17 cellular contexts compared by ENCODE assay signal in the genomic region with DNA sequence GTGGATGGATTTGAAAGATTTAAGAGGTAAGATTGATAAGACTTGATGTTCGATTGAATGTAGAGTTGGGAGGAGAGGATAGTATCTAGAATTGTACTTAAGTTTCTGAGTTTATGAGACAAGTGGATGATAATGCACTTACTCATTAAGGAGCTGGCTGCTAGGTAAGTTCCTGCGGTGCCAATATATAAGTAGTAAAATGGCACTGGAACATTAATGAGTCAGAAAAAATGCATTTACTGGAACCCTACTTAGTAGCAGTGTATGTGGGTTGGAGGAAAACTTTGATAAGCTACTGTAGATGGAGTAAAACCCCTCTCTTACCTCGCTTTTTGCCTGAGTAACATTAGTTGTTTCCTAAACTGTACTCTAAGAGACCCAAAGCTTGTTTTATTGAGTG.
"Had no signal": no experiment of that assay in that cellular context is flagged by ENCODE, and none has a peak within 500 bp of the region (broad histone marks: within the 10 kb centered on the region; RNA-seq: fewer than 3 reads in every experiment).

No MANE protein-coding gene starts in this region.

- DNase-seq: activated CD4-positive, alpha-beta T cell treated with anti-CD3 and anti-CD28 coated beads for 1 hour; activated CD8-positive, alpha-beta memory T cell treated with anti-CD3 and anti-CD28 coated beads, Interleukin-2, amount 50 U/mL, for 4 hours; activated CD8-positive, alpha-beta T cell treated with anti-CD3 and anti-CD28 coated beads for 36 hours; activated naive CD8-positive, alpha-beta T cell treated with anti-CD3 and anti-CD28 coated beads, Interleukin-2, amount 10 ng/mL, durations not matched to agents 7 days and 5 days; anterior cingulate cortex; erythroblast; left colon; lower lobe of right lung; nephron progenitor cell; occipital lobe; stimulated activated naive B cell treated with anti-CD40 and anti-IgM and Interleukin-4, amounts not matched to agents 10 μg/mL and 1 μg/mL and 100 μg/mL, for 72 hours; substantia nigra; transverse colon had no signal

- H3K27me3 ChIP-seq: cardiac muscle cell, transverse colon, vagina had no signal

- H3K36me3 ChIP-seq: cardiac muscle cell, lower lobe of right lung, transverse colon, vagina had no signal

- H3K27me3 Mint-ChIP-seq: activated CD8-positive, alpha-beta T cell treated with anti-CD3 and anti-CD28 coated beads for 36 hours; activated naive CD8-positive, alpha-beta T cell treated with anti-CD3 and anti-CD28 coated beads, Interleukin-2, amount 10 ng/mL, durations not matched to agents 7 days and 5 days had no signal

- H3K4me1 Mint-ChIP-seq: activated naive CD8-positive, alpha-beta T cell treated with anti-CD3 and anti-CD28 coated beads, Interleukin-2, amount 10 ng/mL, durations not matched to agents 7 days and 5 days; mesothelial cell of epicardium; nephron progenitor cell had no signal

- ATAC-seq: activated CD8-positive, alpha-beta T cell treated with anti-CD3 and anti-CD28 coated beads for 36 hours; left colon; lower lobe of right lung; stimulated activated naive B cell treated with anti-CD40 and anti-IgM and Interleukin-4, amounts not matched to agents 10 μg/mL and 1 μg/mL and 100 μg/mL, for 72 hours had no signal

- H3K9me3 ChIP-seq: lower lobe of right lung, transverse colon, vagina had no signal

- H3K9me3 Mint-ChIP-seq: activated CD8-positive, alpha-beta T cell treated with anti-CD3 and anti-CD28 coated beads for 36 hours; nephron progenitor cell; T-helper 2 cell treated with Interferon-gamma antibody and Interleukin-4, amounts not matched to agents 5 μg/mL and 100 μg/mL, for 36 hours had no signal

- H3K27ac Mint-ChIP-seq: activated CD8-positive, alpha-beta T cell treated with anti-CD3 and anti-CD28 coated beads for 36 hours; activated naive CD8-positive, alpha-beta T cell treated with anti-CD3 and anti-CD28 coated beads, Interleukin-2, amount 10 ng/mL, durations not matched to agents 7 days and 5 days; mesothelial cell of epicardium; nephron progenitor cell; stimulated activated naive B cell treated with anti-CD40 and anti-IgM and Interleukin-4, amounts not matched to agents 10 μg/mL and 1 μg/mL and 100 μg/mL, for 72 hours; T-helper 2 cell treated with Interferon-gamma antibody and Interleukin-4, amounts not matched to agents 5 μg/mL and 100 μg/mL, for 36 hours had no signal

- H3K4me3 Mint-ChIP-seq: activated CD8-positive, alpha-beta T cell treated with anti-CD3 and anti-CD28 coated beads for 36 hours; activated naive CD8-positive, alpha-beta T cell treated with anti-CD3 and anti-CD28 coated beads, Interleukin-2, amount 10 ng/mL, durations not matched to agents 7 days and 5 days; mesothelial cell of epicardium; nephron progenitor cell; stimulated activated naive B cell treated with anti-CD40 and anti-IgM and Interleukin-4, amounts not matched to agents 10 μg/mL and 1 μg/mL and 100 μg/mL, for 72 hours; T-helper 2 cell treated with Interferon-gamma antibody and Interleukin-4, amounts not matched to agents 5 μg/mL and 100 μg/mL, for 36 hours had no signal

- H3K4me3 ChIP-seq: cardiac muscle cell, lower lobe of right lung, transverse colon, vagina had no signal

- H3K27ac ChIP-seq: cardiac muscle cell, lower lobe of right lung, transverse colon, vagina had no signal
